Comparison of ENCODE assay signal across 8 cellular contexts in the genomic region with DNA sequence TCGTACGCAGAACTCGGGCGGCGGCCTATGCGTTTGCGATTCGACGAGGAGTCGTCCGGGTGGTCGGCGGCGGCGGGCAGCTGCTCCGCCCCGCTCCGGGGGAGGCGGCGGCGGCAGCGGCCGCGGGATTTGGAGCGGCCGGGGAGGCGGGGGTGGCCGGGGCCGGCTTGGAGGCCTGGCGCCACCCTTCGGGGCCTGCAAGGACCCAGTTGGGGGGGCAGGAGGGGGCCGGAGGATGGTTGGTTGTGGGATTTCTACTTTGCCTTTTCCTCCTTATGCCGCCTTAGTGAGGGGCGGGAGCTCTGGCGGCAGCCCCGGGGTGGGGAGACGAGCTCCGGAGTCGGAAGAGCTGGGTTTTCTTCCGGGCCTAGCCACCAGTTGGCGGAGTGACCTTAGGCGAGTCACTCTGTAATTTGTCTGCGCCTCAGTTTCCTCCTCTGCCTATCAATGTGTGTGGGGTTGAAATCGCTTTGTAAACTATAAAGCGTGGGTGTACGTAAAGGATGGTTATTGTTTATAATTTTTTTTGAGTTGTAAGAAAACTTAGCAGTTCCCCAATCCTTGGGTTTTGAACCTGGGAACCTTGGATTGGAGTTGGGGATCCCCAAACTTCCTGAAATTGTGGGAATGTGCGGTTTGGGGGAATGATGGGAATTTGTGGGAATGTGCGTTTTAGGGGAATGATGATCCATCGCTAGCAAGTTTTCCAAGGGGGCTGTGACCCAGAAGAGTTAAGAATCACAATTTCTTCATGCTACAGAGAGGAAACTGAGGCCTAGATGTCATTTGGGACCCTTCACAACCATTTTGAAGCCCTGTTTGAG. TPM values are rescaled to one million over a fixed set of nuclear protein-coding genes. Genes with fewer than 3 reads are reported as not detected.
DNase-seq lines count a peak whose midpoint lies in the region; ATAC-seq and TF ChIP-seq lines count a peak whose summit lies in the region.

No MANE protein-coding gene starts in this region.

- peaks cover 29% of the 10 kb centered on the region; the same call in 1 of the 2 replicates for H4K20me1 ChIP-seq in GM23248 (ENCODE audit: insufficient read depth)

- peaks cover 85% of the 10 kb centered on the region for H3K36me3 Mint-ChIP-seq in activated CD8-positive, alpha-beta T cell treated with anti-CD3 and anti-CD28 coated beads, Interleukin-2, amount 10 ng/mL, durations not matched to agents 7 days and 5 days (ENCODE audit: low read depth)
- peaks cover 97% of the 10 kb centered on the region for H3K36me3 Mint-ChIP-seq in nephron progenitor cell (ENCODE audit: low read depth)

- H3K9ac ChIP-seq in GM23248, result peak overlapping the region; percentile 94

- H3K4me2 ChIP-seq in GM23248 (ENCODE audit: unreplicated experiment), result peak overlapping the region; percentile 90

- no peaks in the 10 kb centered on the region for H3K9me2 ChIP-seq in GM23248 (ENCODE audit: insufficient read depth)

- WGBS in GM23248 (ENCODE audit: low coverage in 1 of 2, low lambda C conversion rate in 2 of 2, missing lambda C conversion rate in 2 of 2), 2 experiments, result 7 to 8% methylated on average over 34 to 35 of the region's 49 CpGs
- WGBS in esophagus squamous epithelium, 2 donors, result 9 to 14% methylated on average over 6 to 13 of the region's 49 CpGs
- WGBS in urinary bladder, result 2% methylated on average over 49 of the region's 49 CpGs

- peak overlapping the region; percentile 89 for H3K4me3 Mint-ChIP-seq in activated CD8-positive, alpha-beta T cell treated with anti-CD3 and anti-CD28 coated beads, Interleukin-2, amount 10 ng/mL, durations not matched to agents 7 days and 5 days
- peak overlapping the region; percentile 89 for H3K4me3 Mint-ChIP-seq in nephron progenitor cell

- peaks cover 93% of the 10 kb centered on the region for H3K79me2 ChIP-seq in GM23248 (ENCODE audit: insufficient read depth)

- H3K9me3 ChIP-seq in GM23248 (ENCODE audit: low read depth) (no peaks in the 10 kb centered on the region), esophagus squamous epithelium (peaks cover 0 to 44% (median 29%) of the 10 kb centered on the region in 3 donors)

- peak; percentile 57 for DNase-seq in GM10248 (ENCODE audit: extremely low spot score)
- peak; percentile 73 for DNase-seq in GM23248
- peak; percentile 31 for DNase-seq in M059J (ENCODE audit: low read depth)
- peak; percentile 62 for DNase-seq in activated CD8-positive, alpha-beta T cell treated with anti-CD3 and anti-CD28 coated beads, Interleukin-2, amount 10 ng/mL, durations not matched to agents 7 days and 5 days
- no peak for DNase-seq in esophagus squamous epithelium (lab: John Stamatoyannopoulos, UW)
- DNase-seq in nephron progenitor cell, result no peak

- peaks cover 58% of the 10 kb centered on the region for H3K4me1 Mint-ChIP-seq in activated CD8-positive, alpha-beta T cell treated with anti-CD3 and anti-CD28 coated beads, Interleukin-2, amount 10 ng/mL, durations not matched to agents 7 days and 5 days (ENCODE audit: low read depth)
- H3K4me1 Mint-ChIP-seq in nephron progenitor cell, result peaks cover 18% of the 10 kb centered on the region

- H3K27ac ChIP-seq in GM23248 (peak overlapping the region; percentile 86), esophagus squamous epithelium (peak overlapping the region; percentile 93 to 98 (median 98)), urinary bladder (ENCODE audit: low read depth) (peak overlapping the region; percentile 97)

- peak overlapping the region; percentile 87 for H2AFZ ChIP-seq in GM23248

- CTCF ChIA-PET in GM10248 (lab: Yijun Ruan, JAX), result interaction anchor here (1.0 to 1.7 kb wide), 2 partner anchors 9 to 50 kb away, joined by 4 to 5 read pairs; no protein-coding TSS in a partner anchor
- CTCF ChIA-PET in activated CD8-positive, alpha-beta T cell treated with anti-CD3 and anti-CD28 coated beads, Interleukin-2, amount 10 ng/mL, durations not matched to agents 7 days and 5 days (lab: Charles Lee), result interaction anchor here (0.9 to 3.3 kb wide), 10 partner anchors 10 to 320 kb away, joined by 3 to 30 read pairs (median 6); partner anchors contain the start of gene SMTN

- TF ChIP-seq POLR2A in esophagus squamous epithelium (IDR thresholded peaks at IDR 0.05), result no peak

- peak; percentile 36 for ATAC-seq in activated CD8-positive, alpha-beta T cell treated with anti-CD3 and anti-CD28 coated beads, Interleukin-2, amount 10 ng/mL, durations not matched to agents 7 days and 5 days
- no peak for ATAC-seq in GM19351 (IDR thresholded peaks at IDR 0.05; ENCODE audit: unreplicated experiment)

- in situ Hi-C loops in GM23248 (cut with MboI), result no loop called here

- H3K4me1 ChIP-seq in GM23248 (ENCODE audit: insufficient read depth) (peaks cover 43% of the 10 kb centered on the region), esophagus squamous epithelium (peaks cover 6 to 37% (median 19%) of the 10 kb centered on the region in 3 donors), urinary bladder (ENCODE audit: insufficient read depth) (peaks cover 3% of the 10 kb centered on the region)

- intact Hi-C loops in esophagus squamous epithelium (cut with DNase I), result no loop called here

- peak overlapping the region; percentile 99 for H3K27ac Mint-ChIP-seq in activated CD8-positive, alpha-beta T cell treated with anti-CD3 and anti-CD28 coated beads, Interleukin-2, amount 10 ng/mL, durations not matched to agents 7 days and 5 days
- H3K27ac Mint-ChIP-seq in nephron progenitor cell, result peak overlapping the region; percentile 39

- 0 out of 2 replicates have a peak, but pooled peaks cover 10% of the 10 kb centered on the region for H3F3A ChIP-seq in GM23248 (ENCODE audit: insufficient read depth)

- peaks cover 45% of the 10 kb centered on the region for H3K9me3 Mint-ChIP-seq in activated CD8-positive, alpha-beta T cell treated with anti-CD3 and anti-CD28 coated beads, Interleukin-2, amount 10 ng/mL, durations not matched to agents 7 days and 5 days (ENCODE audit: insufficient read depth)
- H3K9me3 Mint-ChIP-seq in nephron progenitor cell, result peaks cover 95% of the 10 kb centered on the region

- H3K36me3 ChIP-seq in GM23248 (ENCODE audit: low read depth) (peaks cover 45% of the 10 kb centered on the region), esophagus squamous epithelium (peaks cover 17 to 41% (median 26%) of the 10 kb centered on the region in 3 donors), urinary bladder (ENCODE audit: insufficient read depth) (peaks cover 9% of the 10 kb centered on the region)

- no peak for TF ChIP-seq CTCF in GM10248 (IDR thresholded peaks at IDR 0.05; ENCODE audit: control extremely low read depth, extremely low read depth, low read depth, missing control alignments)
- TF ChIP-seq CTCF in esophagus squamous epithelium (IDR thresholded peaks at IDR 0.05), result no peak
- TF ChIP-seq CTCF in nephron progenitor cell (IDR thresholded peaks at IDR 0.05), result no peak

- H3K27me3 Mint-ChIP-seq in activated CD8-positive, alpha-beta T cell treated with anti-CD3 and anti-CD28 coated beads, Interleukin-2, amount 10 ng/mL, durations not matched to agents 7 days and 5 days (ENCODE audit: low read depth), result no peaks in the 10 kb centered on the region
- peaks cover 3% of the 10 kb centered on the region for H3K27me3 Mint-ChIP-seq in nephron progenitor cell (ENCODE audit: low read depth, poor library complexity)

- POLR2A ChIA-PET in GM10248 (lab: Yijun Ruan, JAX), result interaction anchor here (0.6 to 1.7 kb wide), 3 partner anchors 112 to 331 kb away, joined by 3 to 7 read pairs (median 3); partner anchors contain the start of genes SELENOM and SMTN
- POLR2A ChIA-PET in activated CD8-positive, alpha-beta T cell treated with anti-CD3 and anti-CD28 coated beads, Interleukin-2, amount 10 ng/mL, durations not matched to agents 7 days and 5 days (lab: Charles Lee), result interaction anchor here (0.6 to 2.9 kb wide), 21 partner anchors 9 to 377 kb away, joined by 3 to 26 read pairs (median 5); partner anchors contain the start of genes PATZ1, PIK3IP1 and SMTN

- peak overlapping the region; percentile 88 for H3K4me3 ChIP-seq in GM23248
- H3K4me3 ChIP-seq in esophagus squamous epithelium, result peak overlapping the region; percentile 82 to 95 (median 88)
- H3K4me3 ChIP-seq in urinary bladder (ENCODE audit: low read depth, low read length), result peak overlapping the region; percentile 100

- no peaks in the 10 kb centered on the region for H3K27me3 ChIP-seq in GM23248 (replicated peaks; ENCODE audit: insufficient read depth)
- no peaks in the 10 kb centered on the region for H3K27me3 ChIP-seq in esophagus squamous epithelium

RNA-seq across cellular contexts. Expression of gene TUG1, which starts 0.7 kb away (rescaled TPM):
- total RNA-seq in GM23248 (2014; rRNA removed; shearing (Covaris generic)), result 65.9 and 68.5 TPM in 2 replicates
- 22.8 and 26.6 TPM in 2 replicates for polyA plus RNA-seq in GM23248 (2016; fragmentation: Nextera tagmentation; extraction: Ambion mirVana)
- total RNA-seq in M059J (2014; rRNA removed; shearing (Covaris generic)), result 53.6 and 66.4 TPM in 2 replicates
- total RNA-seq in activated CD8-positive, alpha-beta T cell treated with anti-CD3 and anti-CD28 coated beads, Interleukin-2, amount 10 ng/mL, durations not matched to agents 7 days and 5 days, result 10 to 100 TPM; 67.3 to 72.3 TPM
- 10 to 100 TPM; 27.9 to 63.1 (median 41.5) TPM for total RNA-seq in esophagus squamous epithelium
- 120 TPM for total RNA-seq in urinary bladder
- polyA plus RNA-seq in urinary bladder, result 48.7 TPM

RNA-seq across cellular contexts. Expression of gene MORC2, which starts 1.2 kb away (rescaled TPM):
- total RNA-seq in GM23248 (2014; rRNA removed; shearing (Covaris generic)), result 16.1 and 16.8 TPM in 2 replicates
- polyA plus RNA-seq in GM23248 (2016; fragmentation: Nextera tagmentation; extraction: Ambion mirVana) (13.2 and 13.3 TPM in 2 replicates), urinary bladder (21.7 TPM)
- 7.8 and 21.6 TPM in 2 replicates for total RNA-seq in M059J (2014; rRNA removed; shearing (Covaris generic))
- total RNA-seq in activated CD8-positive, alpha-beta T cell treated with anti-CD3 and anti-CD28 coated beads, Interleukin-2, amount 10 ng/mL, durations not matched to agents 7 days and 5 days, result 10 to 100 TPM; 31.3 to 31.5 TPM
- total RNA-seq in esophagus squamous epithelium (10 to 100 TPM in 3 of 4 donors, 1 to 10 TPM in 1; 9.5 to 24.0 (median 13.1) TPM), urinary bladder (18.1 TPM)

Comparison
In these comparisons a context has a peak if more than half of its experiments do, and no peak if none do; other contexts are left out.
1. DNase-seq: peak in GM10248 (single experiment), GM23248 (single experiment), M059J (single experiment) and activated CD8-positive, alpha-beta T cell treated with anti-CD3 and anti-CD28 coated beads, Interleukin-2, amount 10 ng/mL, durations not matched to agents 7 days and 5 days (single experiment); none in esophagus squamous epithelium (single experiment) and nephron progenitor cell (single experiment).
2. Peak in every context shown above with its lines, with median percentiles within 50 percentile points of each other: H3K27ac ChIP-seq and H3K4me3 ChIP-seq.